23 cellular contexts compared by ENCODE assay signal in the genomic region with DNA sequence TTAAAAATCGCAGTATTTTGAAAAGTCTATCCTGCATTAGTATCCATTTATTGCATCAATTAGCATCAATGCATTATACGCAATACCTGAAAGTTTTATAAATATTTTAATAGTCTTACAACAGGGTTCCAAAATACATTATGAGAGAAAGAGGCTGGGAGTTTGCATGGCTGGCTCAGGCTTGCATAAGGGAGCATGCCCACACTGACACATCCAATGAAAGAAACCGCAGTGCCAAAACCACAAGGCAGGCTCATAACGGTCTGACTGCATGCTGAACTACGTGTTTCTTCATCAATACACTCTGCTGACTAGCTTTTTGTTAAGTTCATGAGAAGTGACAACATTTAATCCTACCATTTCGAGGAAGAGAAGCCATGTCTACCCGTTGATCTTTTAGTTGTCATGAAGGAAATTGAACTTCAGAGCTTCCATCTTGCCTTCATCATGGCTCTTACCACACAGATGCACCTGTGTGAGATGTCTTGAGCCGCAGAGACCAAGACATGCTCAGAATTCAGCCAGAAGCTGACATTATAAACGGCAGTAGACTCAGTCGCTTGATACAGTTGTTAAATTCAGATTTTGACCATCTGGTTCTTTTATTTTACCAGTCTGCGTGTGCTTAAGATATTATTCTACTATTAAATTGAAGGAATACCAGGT.
DNase-seq lines count a peak whose midpoint lies in the region; ATAC-seq and TF ChIP-seq lines count a peak whose summit lies in the region.
"Had no signal": no experiment of that assay in that cellular context is flagged by ENCODE, and none has a peak within 500 bp of the region (broad histone marks: within the 10 kb centered on the region; RNA-seq: fewer than 3 reads in every experiment).

No MANE protein-coding gene starts in this region.

- no peak for TF ChIP-seq CTCF in NB4 (IDR thresholded peaks at IDR 0.05; ENCODE audit: low read depth, low read length)

- ATAC-seq in HG03025 (IDR thresholded peaks at IDR 0.05; ENCODE audit: low FRiP score, unreplicated experiment), result no peak
- ATAC-seq: left lung; sciatic nerve; stimulated activated memory B cell treated with anti-CD40 and anti-IgM and Interleukin-4, amounts not matched to agents 10 μg/mL and 1 μg/mL and 100 μg/mL, for 72 hours; upper lobe of right lung had no signal

- peak overlapping the region; percentile 7 for H3K4me3 ChIP-seq in NB4 (ENCODE audit: low read depth, low read length)
- H3K4me3 ChIP-seq: GM23248, left lung, upper lobe of right lung had no signal

- no peak for TF ChIP-seq POLR2A in NB4 (IDR thresholded peaks at IDR 0.05; ENCODE audit: extremely low read depth, insufficient read length)

- peak; percentile 55 for DNase-seq in NK-92 treated with Interleukin-12 subunit alpha and Interleukin-12 subunit beta, amount 100 ng/mL, for 24 hours (lab: John Stamatoyannopoulos, UW)
- DNase-seq in NK-92 (lab: John Stamatoyannopoulos, UW; ENCODE audit: unreplicated experiment) (no peak), NB4 (ENCODE audit: low read depth) (peak; percentile 95), SKM-1 (lab: John Stamatoyannopoulos, UW; ENCODE audit: unreplicated experiment) (peak; percentile 19), NCI-H1105 treated with DMSO at 0.1 percent for 48 hours (lab: John Stamatoyannopoulos, UW) (no peak), mucosa of gallbladder (ENCODE audit: low spot score) (no peak), epidermal melanocyte (ENCODE audit: insufficient read length, low spot score) (no peak)
- DNase-seq: activated CD4-positive, alpha-beta T cell treated with anti-CD3 and anti-CD28 coated beads for 4 hours; activated CD8-positive, alpha-beta memory T cell treated with anti-CD3 and anti-CD28 coated beads for 24 hours; activated T-cell treated with anti-CD3 and anti-CD28 coated beads, Interleukin-2, amount 50 U/mL, for 1 hour; GM23248; left lung; mesendoderm; NCI-H1417; NCI-H2029 treated with DMSO at 0.1 percent for 48 hours; NCI-H2227 treated with DMSO at 0.1 percent for 48 hours; NCI-H69; stimulated activated CD4-positive, alpha-beta T cell treated with anti-CD3 and anti-CD28 coated beads, Interleukin-12 subunit alpha, Interleukin-12 subunit beta, amount 100 ng/mL, for 4 hours; stimulated activated CD4-positive, alpha-beta T cell treated with anti-CD3 and anti-CD28 coated beads, Interleukin-4, amount 100 ng/mL, for 4 hours; upper lobe of right lung had no signal

Comparison
In these comparisons a context has a peak if more than half of its experiments do, and no peak if none do; other contexts are left out.
1. DNase-seq: peak in NK-92 treated with Interleukin-12 subunit alpha and Interleukin-12 subunit beta, amount 100 ng/mL, for 24 hours (single experiment), NB4 (single experiment) and SKM-1 (single experiment); none in NK-92 (single experiment), NCI-H1105 treated with DMSO at 0.1 percent for 48 hours (single experiment), mucosa of gallbladder (single experiment) and epidermal melanocyte (single experiment).